ENCODE assay signal across 8 cellular contexts in genomic region chr3:195162033-195162669, GRCh38.
DNase-seq lines count a peak whose midpoint lies in the region; ATAC-seq and TF ChIP-seq lines count a peak whose summit lies in the region.

No MANE protein-coding gene starts in this region.

- H3K36me3 Mint-ChIP-seq in activated CD8-positive, alpha-beta T cell treated with anti-CD3 and anti-CD28 coated beads for 36 hours (ENCODE audit: low read depth): no peaks in the 10 kb centered on the region
- H3K36me3 Mint-ChIP-seq in naive thymus-derived CD4-positive, alpha-beta T cell: no peaks in the 10 kb centered on the region

- H3K4me3 ChIP-seq in naive thymus-derived CD4-positive, alpha-beta T cell (ENCODE audit: low read length): no peak overlapping the region

- peaks cover 0 to 9% of the 10 kb centered on the region in 2 donors for H3K4me1 ChIP-seq in naive thymus-derived CD4-positive, alpha-beta T cell (ENCODE audit: control insufficient read depth in 2 of 2, insufficient read depth in 2 of 2, low read length in 2 of 2)

- no peaks in the 10 kb centered on the region for H3K36me3 ChIP-seq in naive thymus-derived CD4-positive, alpha-beta T cell (ENCODE audit: control insufficient read depth in 2 of 3, insufficient read depth in 3 of 3, low read length in 3 of 3)

- CTCF ChIA-PET in activated CD8-positive, alpha-beta T cell treated with anti-CD3 and anti-CD28 coated beads for 36 hours (lab: Charles Lee): interaction anchor here (1.0 to 1.3 kb wide), 2 partner anchors 8 to 475 kb away, joined by 3 read pairs; no protein-coding TSS in a partner anchor
- CTCF ChIA-PET in naive thymus-derived CD4-positive, alpha-beta T cell (lab: Charles Lee): no interaction called here

- H3K9me3 Mint-ChIP-seq in activated CD8-positive, alpha-beta T cell treated with anti-CD3 and anti-CD28 coated beads for 36 hours: no peaks in the 10 kb centered on the region
- H3K9me3 Mint-ChIP-seq in naive thymus-derived CD4-positive, alpha-beta T cell: no peaks in the 10 kb centered on the region

- intact Hi-C loops in activated CD8-positive, alpha-beta T cell treated with anti-CD3 and anti-CD28 coated beads for 36 hours (cut with micrococcal nuclease): no loop called here
- intact Hi-C loops in naive thymus-derived CD4-positive, alpha-beta T cell (cut with micrococcal nuclease): no loop called here

- in situ Hi-C loops in GM13977 (cut with MboI; ENCODE audit: low pct_unique_long_range_greater_than_20kb, low sequenced_read_pairs, unreplicated experiment): no loop called here

- no peak overlapping the region for H3K4me3 Mint-ChIP-seq in activated CD8-positive, alpha-beta T cell treated with anti-CD3 and anti-CD28 coated beads for 36 hours
- H3K4me3 Mint-ChIP-seq in naive thymus-derived CD4-positive, alpha-beta T cell: peak overlapping the region in 3 of 10 donors; percentile 2 to 32 (median 16)

- DNase-seq in GM13977 (ENCODE audit: low spot score): peak; percentile 67
- DNase-seq in activated CD8-positive, alpha-beta T cell treated with anti-CD3 and anti-CD28 coated beads for 36 hours: peak; percentile 57
- peak in 2 of 9 donors; percentile 8 to 9 for DNase-seq in naive thymus-derived CD4-positive, alpha-beta T cell
- DNase-seq in COLO829 (ENCODE audit: low spot score): no peak
- DNase-seq in SW480 (ENCODE audit: low spot score): no peak
- no peak for DNase-seq in NCI-H146 treated with DMSO at 0.1 percent for 48 hours (lab: John Stamatoyannopoulos, UW; ENCODE audit: unreplicated experiment)

- peak overlapping the region; percentile 80 for H3K27ac Mint-ChIP-seq in activated CD8-positive, alpha-beta T cell treated with anti-CD3 and anti-CD28 coated beads for 36 hours
- H3K27ac Mint-ChIP-seq in naive thymus-derived CD4-positive, alpha-beta T cell: peak overlapping the region in 8 of 9 donors; percentile 3 to 88 (median 49)

- no peak for TF ChIP-seq CTCF in GM13977 (IDR thresholded peaks at IDR 0.05; ENCODE audit: extremely low read depth, insufficient read depth, missing control alignments)
- no peak for TF ChIP-seq CTCF in activated CD8-positive, alpha-beta T cell treated with anti-CD3 and anti-CD28 coated beads for 36 hours (IDR thresholded peaks at IDR 0.05)

- H3K9me3 ChIP-seq in naive thymus-derived CD4-positive, alpha-beta T cell (ENCODE audit: control insufficient read depth in 2 of 3, low read length in 3 of 3): no peaks in the 10 kb centered on the region

- H3K27me3 Mint-ChIP-seq in activated CD8-positive, alpha-beta T cell treated with anti-CD3 and anti-CD28 coated beads for 36 hours: no peaks in the 10 kb centered on the region
- H3K27me3 Mint-ChIP-seq in naive thymus-derived CD4-positive, alpha-beta T cell: no peaks in the 10 kb centered on the region

- ATAC-seq in HG02678 (IDR thresholded peaks at IDR 0.05; ENCODE audit: unreplicated experiment) (peak; percentile 58), HG03439 (IDR thresholded peaks at IDR 0.05; ENCODE audit: unreplicated experiment) (no peak)
- ATAC-seq in activated CD8-positive, alpha-beta T cell treated with anti-CD3 and anti-CD28 coated beads for 36 hours: peak; percentile 70
- ATAC-seq in naive thymus-derived CD4-positive, alpha-beta T cell: peak; percentile 55

- POLR2A ChIA-PET in activated CD8-positive, alpha-beta T cell treated with anti-CD3 and anti-CD28 coated beads for 36 hours (lab: Charles Lee): interaction anchor here (0.6 kb wide), 1 partner anchor 91 kb away, joined by 3 read pairs; no protein-coding TSS in a partner anchor
- POLR2A ChIA-PET in naive thymus-derived CD4-positive, alpha-beta T cell (lab: Charles Lee): no interaction called here

- H3K27ac ChIP-seq in naive thymus-derived CD4-positive, alpha-beta T cell (ENCODE audit: low read depth, low read length): no peak overlapping the region

- H3K27me3 ChIP-seq in naive thymus-derived CD4-positive, alpha-beta T cell (ENCODE audit: control insufficient read depth in 2 of 2, insufficient read depth in 2 of 2, low read length in 2 of 2): no peaks in the 10 kb centered on the region

- peaks cover 41% of the 10 kb centered on the region for H3K4me1 Mint-ChIP-seq in activated CD8-positive, alpha-beta T cell treated with anti-CD3 and anti-CD28 coated beads for 36 hours (ENCODE audit: low read depth)
- H3K4me1 Mint-ChIP-seq in naive thymus-derived CD4-positive, alpha-beta T cell: peaks cover 24 to 45% (median 33%) of the 10 kb centered on the region in 7 donors

Comparison
In these comparisons a context has a peak if more than half of its experiments do, and no peak if none do; other contexts are left out.
1. DNase-seq: peak in GM13977 (single experiment) and activated CD8-positive, alpha-beta T cell treated with anti-CD3 and anti-CD28 coated beads for 36 hours (single experiment); none in COLO829 (single experiment), SW480 (single experiment) and NCI-H146 treated with DMSO at 0.1 percent for 48 hours (single experiment).